In the genomic region with DNA sequence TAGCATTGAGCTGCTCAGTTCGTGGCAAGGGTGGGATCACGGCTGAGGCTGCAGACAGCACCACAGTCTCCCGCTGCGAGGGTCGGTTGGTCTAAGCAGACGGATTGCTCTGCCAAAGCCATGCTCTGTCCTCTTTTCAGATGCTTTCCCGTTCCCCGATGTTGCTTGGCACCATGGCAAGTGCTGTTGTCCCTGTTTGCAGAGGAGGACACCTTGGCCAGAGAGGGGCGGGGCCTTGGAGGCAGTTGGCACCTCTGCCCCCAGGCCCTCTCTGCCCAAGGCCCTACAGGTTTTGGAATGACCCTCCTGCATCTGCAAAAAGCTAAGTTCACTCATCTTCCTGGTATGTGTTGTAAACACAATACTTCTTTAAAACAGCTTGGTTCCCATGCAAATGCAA, we compare ENCODE assay signal across 31 cellular contexts.
"Had no signal": no experiment of that assay in that cellular context is flagged by ENCODE, and none has a peak within 500 bp of the region (broad histone marks: within the 10 kb centered on the region; RNA-seq: fewer than 3 reads in every experiment).

No MANE protein-coding gene starts in this region.

- H3K36me3 ChIP-seq: colonic mucosa, right lobe of liver, thoracic aorta, upper lobe of right lung, vagina had no signal

- H3K4me1 Mint-ChIP-seq: neural crest cell; stimulated activated naive B cell treated with anti-CD40 and anti-IgM and Interleukin-4, amounts not matched to agents 10 μg/mL and 1 μg/mL and 100 μg/mL, for 72 hours had no signal

- FAIRE-seq: endothelial cell of umbilical vein, islet of Langerhans, small intestine had no signal

- H3K9me3 Mint-ChIP-seq: dendritic cell treated with granulocyte-macrophage colony-stimulating factor and Interleukin-4, amounts not matched to agents 40 ng/mL and 50 ng/mL, for 4 days; mesothelial cell of epicardium; naive B cell; natural killer cell treated with Interleukin-12 subunit alpha and Interleukin-12 subunit beta and Interleukin-15 and Interleukin-18, amount 100 ng/mL, for 72 hours; neural crest cell; stimulated activated naive B cell treated with anti-CD40 and anti-IgM and Interleukin-4, amounts not matched to agents 10 μg/mL and 1 μg/mL and 100 μg/mL, for 72 hours; stimulated activated naive CD8-positive, alpha-beta T cell treated with anti-CD3 and anti-CD28 coated beads, Interleukin-15, Interleukin-2, amounts not matched to agents 100 ng/mL and 50 ng/mL, for 24 hours had no signal

- H3K27me3 Mint-ChIP-seq: dendritic cell treated with granulocyte-macrophage colony-stimulating factor and Interleukin-4, amounts not matched to agents 40 ng/mL and 50 ng/mL, for 4 days; naive B cell; natural killer cell treated with Interleukin-12 subunit alpha and Interleukin-12 subunit beta and Interleukin-15 and Interleukin-18, amount 100 ng/mL, for 72 hours; progenitor cell of endocrine pancreas; stimulated activated naive B cell treated with anti-CD40 and anti-IgM and Interleukin-4, amounts not matched to agents 10 μg/mL and 1 μg/mL and 100 μg/mL, for 72 hours; stimulated activated naive CD8-positive, alpha-beta T cell treated with anti-CD3 and anti-CD28 coated beads, Interleukin-15, Interleukin-2, amounts not matched to agents 100 ng/mL and 50 ng/mL, for 24 hours had no signal

- H3K4me1 ChIP-seq: colonic mucosa, esophagus squamous epithelium, parathyroid adenoma, right lobe of liver, tibial nerve, upper lobe of right lung, vagina had no signal

- H3K27ac ChIP-seq: colonic mucosa, esophagus squamous epithelium, heart right ventricle, parathyroid adenoma, right lobe of liver, thoracic aorta, tibial nerve, upper lobe of right lung, vagina had no signal

- DNase-seq: colonic mucosa; effector CD8-positive, alpha-beta T cell; esophagus squamous epithelium; foreskin melanocyte; glutamatergic neuron; heart right ventricle; hippocampal formation; left cardiac atrium; left ventricle myocardium superior; mesenchymal stem cell; mucosa of descending colon; naive B cell; right lobe of liver; small intestine; stimulated activated CD4-positive, alpha-beta T cell treated with anti-CD3 and anti-CD28 coated beads, Interleukin-15, amount 100 ng/mL, for 24 hours; stimulated activated CD4-positive, alpha-beta T cell treated with anti-CD3 and anti-CD28 coated beads, Interleukin-2, amount 100 ng/mL, for 48 hours; stimulated activated naive B cell treated with anti-CD40 and anti-IgM and Interleukin-4, amounts not matched to agents 10 μg/mL and 1 μg/mL and 100 μg/mL, for 72 hours; upper lobe of right lung had no signal

- H3K27ac Mint-ChIP-seq: dendritic cell treated with granulocyte-macrophage colony-stimulating factor and Interleukin-4, amounts not matched to agents 40 ng/mL and 50 ng/mL, for 4 days; mesothelial cell of epicardium; naive B cell; natural killer cell treated with Interleukin-12 subunit alpha and Interleukin-12 subunit beta and Interleukin-15 and Interleukin-18, amount 100 ng/mL, for 72 hours; progenitor cell of endocrine pancreas; stimulated activated naive B cell treated with anti-CD40 and anti-IgM and Interleukin-4, amounts not matched to agents 10 μg/mL and 1 μg/mL and 100 μg/mL, for 72 hours had no signal

- H3K36me3 Mint-ChIP-seq: mesothelial cell of epicardium; naive B cell; natural killer cell treated with Interleukin-12 subunit alpha and Interleukin-12 subunit beta and Interleukin-15 and Interleukin-18, amount 100 ng/mL, for 72 hours had no signal

- H3K4me3 Mint-ChIP-seq: dendritic cell treated with granulocyte-macrophage colony-stimulating factor and Interleukin-4, amounts not matched to agents 40 ng/mL and 50 ng/mL, for 4 days; mesothelial cell of epicardium; naive B cell; natural killer cell treated with Interleukin-12 subunit alpha and Interleukin-12 subunit beta and Interleukin-15 and Interleukin-18, amount 100 ng/mL, for 72 hours; neural crest cell; stimulated activated naive B cell treated with anti-CD40 and anti-IgM and Interleukin-4, amounts not matched to agents 10 μg/mL and 1 μg/mL and 100 μg/mL, for 72 hours; stimulated activated naive CD8-positive, alpha-beta T cell treated with anti-CD3 and anti-CD28 coated beads, Interleukin-15, Interleukin-2, amounts not matched to agents 100 ng/mL and 50 ng/mL, for 24 hours had no signal

- H3K27me3 ChIP-seq: colonic mucosa, esophagus squamous epithelium, heart right ventricle, right lobe of liver, tibial nerve, upper lobe of right lung, vagina had no signal

- H3K9ac ChIP-seq: parathyroid adenoma had no signal

- H3K4me3 ChIP-seq: colonic mucosa, esophagus squamous epithelium, heart right ventricle, lung, mucosa of descending colon, right lobe of liver, thoracic aorta, tibial nerve, upper lobe of right lung, vagina had no signal

- H3K9me3 ChIP-seq: colonic mucosa, esophagus squamous epithelium, heart right ventricle, mucosa of descending colon, right lobe of liver, thoracic aorta, tibial nerve, upper lobe of right lung, vagina had no signal
